In the genomic region with DNA sequence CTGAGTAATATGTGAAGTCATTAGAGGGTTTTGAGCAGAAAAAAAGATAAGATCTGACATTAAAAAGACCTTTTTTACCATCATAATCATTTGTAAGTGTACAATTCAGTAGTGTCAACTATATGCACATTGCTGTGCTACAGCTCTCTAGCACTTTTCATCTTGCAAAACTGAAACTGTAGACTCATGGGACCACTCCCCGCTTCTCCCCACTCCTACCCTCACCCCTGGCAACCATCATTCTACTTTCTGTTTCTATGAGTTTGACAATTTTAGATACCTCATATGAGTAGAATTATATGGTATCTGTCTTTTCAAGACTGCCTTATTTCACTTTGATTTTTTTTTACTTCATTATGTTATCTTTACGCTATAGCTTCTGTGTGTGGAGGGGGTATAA, we compare ENCODE assay signal across 20 cellular contexts.
"Had no signal": no experiment of that assay in that cellular context is flagged by ENCODE, and none has a peak within 500 bp of the region (broad histone marks: within the 10 kb centered on the region; RNA-seq: fewer than 3 reads in every experiment).

No MANE protein-coding gene starts in this region.

- H3K4me1 ChIP-seq: heart left ventricle, thyroid gland, upper lobe of left lung, uterus had no signal

- H3K9me3 ChIP-seq: heart left ventricle, mucosa of descending colon, neutrophil, suprapubic skin, thyroid gland, upper lobe of left lung, uterus had no signal

- H3K27ac Mint-ChIP-seq: naive thymus-derived CD8-positive, alpha-beta T cell had no signal

- H3K27ac ChIP-seq: dorsolateral prefrontal cortex, heart left ventricle, neutrophil, suprapubic skin, thyroid gland, upper lobe of left lung, uterus had no signal

- H3K27me3 ChIP-seq: heart left ventricle, neutrophil, suprapubic skin, thyroid gland, upper lobe of left lung, uterus had no signal

- H3K36me3 ChIP-seq: heart left ventricle, neutrophil, suprapubic skin, thyroid gland, upper lobe of left lung, uterus had no signal

- DNase-seq: cortex of kidney; dorsolateral prefrontal cortex; effector CD8-positive, alpha-beta T cell; foreskin melanocyte; heart left ventricle; hippocampal formation; kidney glomerular epithelial cell; mammary epithelial cell; mucosa of descending colon; naive thymus-derived CD8-positive, alpha-beta T cell; right cardiac atrium; small intestine; stimulated activated CD4-positive, alpha-beta T cell treated with anti-CD3 and anti-CD28 coated beads, Interleukin-12 subunit alpha, Interleukin-12 subunit beta, amount 100 ng/mL, for 4 hours; stimulated activated naive CD4-positive, alpha-beta T cell; thyroid gland; upper lobe of left lung; uterus had no signal

- H3K9me3 Mint-ChIP-seq: naive thymus-derived CD8-positive, alpha-beta T cell had no signal

- ATAC-seq: heart left ventricle; left lobe of liver; mucosa of descending colon; naive thymus-derived CD8-positive, alpha-beta T cell; right cardiac atrium had no signal

- H3K4me3 ChIP-seq: dorsolateral prefrontal cortex, heart left ventricle, mucosa of descending colon, suprapubic skin, thyroid gland, upper lobe of left lung, uterus had no signal

- H3K36me3 Mint-ChIP-seq: naive thymus-derived CD8-positive, alpha-beta T cell had no signal

- H3K4me3 Mint-ChIP-seq: naive thymus-derived CD8-positive, alpha-beta T cell had no signal
